17 cellular contexts compared by ENCODE assay signal in genomic region chr17:73879987-73880386, GRCh38.
"Had no signal": no experiment of that assay in that cellular context is flagged by ENCODE, and none has a peak within 500 bp of the region (broad histone marks: within the 10 kb centered on the region; RNA-seq: fewer than 3 reads in every experiment).

No MANE protein-coding gene starts in this region.

- H3K9me3 ChIP-seq: esophagus squamous epithelium, heart right ventricle, ovary, thoracic aorta had no signal

- DNase-seq: activated CD4-positive, alpha-beta T cell treated with anti-CD3 and anti-CD28 coated beads for 4 hours; activated CD4-positive, alpha-beta T cell treated with anti-CD3 and anti-CD28 coated beads, Interleukin-2, amount 50 U/mL, for 4 hours; activated effector memory CD4-positive, alpha-beta T cell treated with Interleukin-2 at 50 U/mL for 16 hours; activated naive CD4-positive, alpha-beta T cell treated with Interleukin-2 at 50 U/mL for 16 hours; activated T-cell treated with anti-CD3 and anti-CD28 coated beads for 4 hours; anterior cingulate cortex; effector CD4-positive, alpha-beta T cell; esophagus squamous epithelium; foreskin melanocyte; heart right ventricle; naive B cell; nephron progenitor cell; ovary; stimulated activated CD4-positive, alpha-beta T cell treated with anti-CD3 and anti-CD28 coated beads, Interleukin-12 subunit alpha, Interleukin-12 subunit beta, amount 100 ng/mL, for 4 hours; stimulated activated CD4-positive, alpha-beta T cell treated with anti-CD3 and anti-CD28 coated beads, Interleukin-4, amount 100 ng/mL, for 1 hour had no signal

- H3K4me1 ChIP-seq: heart right ventricle had no signal

- H3K27me3 ChIP-seq: ovary had no signal

- H3K36me3 ChIP-seq: esophagus squamous epithelium, heart right ventricle, ovary, thoracic aorta had no signal

- H3K4me3 ChIP-seq: esophagus squamous epithelium, heart right ventricle, ovary, skin epidermis, thoracic aorta had no signal
